ENCODE assay signal across 3 cellular contexts in genomic region chr20:61045091-61045490, GRCh38.
TF ChIP-seq lines count a peak whose summit lies in the region.

No MANE protein-coding gene starts in this region.

TF ChIP-seq in HEK293, 187 proteins besides CTCF, POLR2A, EP300 and RAD21 (continued from another document):
- no peak for TF ChIP-seq GFI1B (tag by site-specific recombination; IDR thresholded peaks at IDR 0.05)
- peak; percentile 80; the same call in 1 of the 2 replicates for TF ChIP-seq ZNF148 (tag by site-specific recombination; IDR thresholded peaks at IDR 0.05; ENCODE audit: borderline replicate concordance)
- TF ChIP-seq SCRT1 (tag by site-specific recombination; IDR thresholded peaks at IDR 0.05; ENCODE audit: borderline replicate concordance) = no peak
- no peak for TF ChIP-seq ZBTB20 (tag by site-specific recombination; IDR thresholded peaks at IDR 0.05)
- TF ChIP-seq BCL6B (tag by site-specific recombination; IDR thresholded peaks at IDR 0.05) = 0 out of 2 replicates have a peak, but pooled peaks have one; percentile 12
- TF ChIP-seq ZNF621 (tag by site-specific recombination; IDR thresholded peaks at IDR 0.05) = no peak
- peak; percentile 67; the same call in 1 of the 2 replicates for TF ChIP-seq ZNF473 (tag by site-specific recombination; IDR thresholded peaks at IDR 0.05)
- no peak for TF ChIP-seq KLF17 (tag by site-specific recombination; IDR thresholded peaks at IDR 0.05)
- TF ChIP-seq ZNF350 (tag by site-specific recombination; IDR thresholded peaks at IDR 0.05) = no peak
- 0 out of 2 replicates have a peak, but pooled peaks have one; percentile 49 for TF ChIP-seq ZNF791 (tag by site-specific recombination; IDR thresholded peaks at IDR 0.05)
- TF ChIP-seq ZNF785 (tag by site-specific recombination; IDR thresholded peaks at IDR 0.05) = no peak
- TF ChIP-seq ZNF501 (tag by site-specific recombination; IDR thresholded peaks at IDR 0.05) = no peak
- TF ChIP-seq ZNF366 (tag by site-specific recombination; conservative IDR thresholded peaks at IDR 0.05) = peak; percentile 91
- TF ChIP-seq ZBTB17 (tag by site-specific recombination; IDR thresholded peaks at IDR 0.05) = peak; percentile 93
- TF ChIP-seq ZNF596 (tag by site-specific recombination; IDR thresholded peaks at IDR 0.05) = no peak
- TF ChIP-seq KLF1 (tag by site-specific recombination; IDR thresholded peaks at IDR 0.05) = no peak
- no peak for TF ChIP-seq ZNF174 (tag by site-specific recombination; IDR thresholded peaks at IDR 0.05)
- TF ChIP-seq ZNF157 (tag by site-specific recombination; IDR thresholded peaks at IDR 0.05) = no peak

TF ChIP-seq in IMR-90, 13 proteins besides CTCF, POLR2A, EP300 and RAD21:
- TF ChIP-seq CEBPB (IDR thresholded peaks at IDR 0.05; ENCODE audit: low read depth, low read length) (no peak), MXI1 (IDR thresholded peaks at IDR 0.05; ENCODE audit: borderline replicate concordance, low read depth, low read length) (no peak), RCOR1 (IDR thresholded peaks at IDR 0.05; ENCODE audit: insufficient replicate concordance, low read length) (no peak), NFE2L2 (IDR thresholded peaks at IDR 0.05; ENCODE audit: low read depth, low read length) (no peak), BHLHE40 (IDR thresholded peaks at IDR 0.05; ENCODE audit: low read depth, low read length) (no peak), CHD1 (IDR thresholded peaks at IDR 0.05; ENCODE audit: low read depth, low read length) (no peak), FOS (IDR thresholded peaks at IDR 0.05; ENCODE audit: low read depth, low read length) (no peak), SMC3 (IDR thresholded peaks at IDR 0.05; ENCODE audit: low read depth, low read length) (no peak), USF2 (IDR thresholded peaks at IDR 0.05; ENCODE audit: low read depth, low read length) (no peak), MAZ (IDR thresholded peaks at IDR 0.05; ENCODE audit: borderline replicate concordance, low read depth, low read length) (no peak), MAFK (IDR thresholded peaks at IDR 0.05; ENCODE audit: low read depth, low read length) (no peak), RFX5 (IDR thresholded peaks at IDR 0.05; ENCODE audit: low read depth, low read length) (no peak), ELK1 (IDR thresholded peaks at IDR 0.05; ENCODE audit: borderline replicate concordance, low read depth, low read length) (no peak)

TF ChIP-seq in H1, 55 proteins besides CTCF, POLR2A, EP300 and RAD21 (continued from another document):
- TF ChIP-seq SAP30 (IDR thresholded peaks at IDR 0.05; ENCODE audit: insufficient read depth, insufficient replicate concordance, low read length) (no peak), CHD2 (IDR thresholded peaks at IDR 0.05; ENCODE audit: low read length) (no peak), CHD7 (IDR thresholded peaks at IDR 0.05; ENCODE audit: insufficient replicate concordance, low read length) (no peak), SP1 (IDR thresholded peaks at IDR 0.05; ENCODE audit: low read depth, low read length) (no peak), GABPA (IDR thresholded peaks at IDR 0.05; ENCODE audit: borderline replicate concordance, insufficient read depth, low read length) (no peak), BRCA1 (IDR thresholded peaks at IDR 0.05; ENCODE audit: low read depth, low read length) (no peak), TEAD4 (IDR thresholded peaks at IDR 0.05; ENCODE audit: low read depth, low read length) (no peak), CBX5 (IDR thresholded peaks at IDR 0.05; ENCODE audit: low read depth, low read length) (no peak), PHF8 (conservative IDR thresholded peaks at IDR 0.05; ENCODE audit: low read depth, low read length) (no peak), EZH2 (IDR thresholded peaks at IDR 0.05; ENCODE audit: low read depth, low read length, severe bottlenecking) (no peak), ATF2 (IDR thresholded peaks at IDR 0.05; ENCODE audit: low read length) (no peak), TAF7 (optimal IDR thresholded peaks at IDR 0.05; ENCODE audit: borderline replicate concordance, low read depth, low read length) (no peak), KDM1A (IDR thresholded peaks at IDR 0.05; ENCODE audit: borderline replicate concordance, low read length) (no peak)
